Comparison of ENCODE assay signal across 9 cellular contexts in the genomic region with DNA sequence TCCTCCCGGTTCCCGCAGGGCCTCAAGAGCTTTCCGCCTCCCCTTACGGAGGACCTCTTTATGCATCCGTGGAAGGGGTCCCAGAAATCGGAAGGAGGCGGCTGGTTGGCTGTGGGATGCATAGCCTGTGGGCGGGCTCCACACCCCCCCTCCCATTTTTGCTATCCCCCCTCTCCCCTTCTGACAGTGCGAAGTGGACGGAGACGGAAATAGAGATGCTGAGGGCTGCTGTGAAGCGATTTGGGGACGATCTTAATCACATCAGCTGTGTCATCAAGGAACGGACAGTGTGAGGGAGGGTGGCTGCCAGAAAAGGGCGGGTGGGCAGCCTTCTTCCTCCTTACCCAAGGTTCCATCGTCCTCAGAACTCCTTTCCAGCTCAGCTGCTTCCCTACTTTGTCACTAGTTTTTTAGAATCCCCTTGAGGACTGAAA. TPM values are rescaled to one million over a fixed set of nuclear protein-coding genes. Genes with fewer than 3 reads are reported as not detected.
A peak's percentile ranks its signal among the peaks of the same experiment; 100 is the strongest.
DNase-seq lines count a peak whose midpoint lies in the region; ATAC-seq and TF ChIP-seq lines count a peak whose summit lies in the region.
"Had no signal": no experiment of that assay in that cellular context is flagged by ENCODE, and none has a peak within 500 bp of the region (broad histone marks: within the 10 kb centered on the region; RNA-seq: fewer than 3 reads in every experiment).

No MANE protein-coding gene starts in this region.

- no peaks in the 10 kb centered on the region for H3K9me3 Mint-ChIP-seq in progenitor cell of endocrine pancreas (ENCODE audit: low read depth)

- H3K4me1 Mint-ChIP-seq in progenitor cell of endocrine pancreas (ENCODE audit: low read depth), result peaks cover 34% of the 10 kb centered on the region

- H3K27ac ChIP-seq in SU-DHL-6 (ENCODE audit: low read depth, low read length), result peak overlapping the region; percentile 93; the same call in 1 of the 2 replicates

- no peaks in the 10 kb centered on the region for H3K9me2 ChIP-seq in SU-DHL-6 (replicated peaks; ENCODE audit: insufficient read depth, low read length)

- peaks cover 4% of the 10 kb centered on the region for H3K27me3 Mint-ChIP-seq in progenitor cell of endocrine pancreas

- H3K9ac ChIP-seq in ES-I3 (ENCODE audit: low read depth, low read length) (peak overlapping the region; percentile 90; the same call in 1 of the 2 replicates), SU-DHL-6 (ENCODE audit: low read length) (peak overlapping the region; percentile 89)

- H3K27me3 ChIP-seq in SU-DHL-6 (ENCODE audit: low read length), result no peaks in the 10 kb centered on the region

- peaks cover 29% of the 10 kb centered on the region for H3K79me2 ChIP-seq in SU-DHL-6 (ENCODE audit: insufficient read depth, low read length)

- H2AFZ ChIP-seq in SU-DHL-6 (ENCODE audit: low read depth, low read length, severe bottlenecking), result no peak overlapping the region

- peaks cover 4% of the 10 kb centered on the region for H3K4me1 ChIP-seq in ES-I3 (ENCODE audit: insufficient read depth, low read length)

- peak overlapping the region; percentile 81 for H3K27ac Mint-ChIP-seq in progenitor cell of endocrine pancreas

- CTCF ChIA-PET in HEK293T (lab: Yijun Ruan, JAX), result no interaction called here

- H3K4me3 Mint-ChIP-seq in progenitor cell of endocrine pancreas (ENCODE audit: low read depth), result peak overlapping the region; percentile 86

- DNase-seq in epithelial cell of esophagus (ENCODE audit: low read depth), result no peak
- no peak for DNase-seq in progenitor cell of endocrine pancreas (ENCODE audit: low spot score, unreplicated experiment)
- DNase-seq in T1000 (lab: John Stamatoyannopoulos, UW), result no peak
- DNase-seq in HEK293T (ENCODE audit: extremely low spot score), result no peak

- POLR2A ChIA-PET in HEK293T (lab: Yijun Ruan, JAX), result interaction anchor here (1.3 to 1.4 kb wide), 2 partner anchors 20 kb away, joined by 7 read pairs; partner anchors contain the start of gene SLC16A13

- H3K9me3 ChIP-seq in ES-I3 (ENCODE audit: control insufficient read depth, insufficient read depth, low read length) (no peaks in the 10 kb centered on the region), SU-DHL-6 (ENCODE audit: insufficient read depth, low read length) (no peaks in the 10 kb centered on the region)

- H3K4me3 ChIP-seq in SU-DHL-6 (ENCODE audit: insufficient read depth, low read length, poor library complexity, severe bottlenecking) (peak overlapping the region; percentile 63), epithelial cell of esophagus (ENCODE audit: low read length) (peak overlapping the region; percentile 94)

- ATAC-seq in HG03045 (IDR thresholded peaks at IDR 0.05; ENCODE audit: unreplicated experiment), result no peak
- no peak for ATAC-seq in GM21367 (IDR thresholded peaks at IDR 0.05; ENCODE audit: unreplicated experiment)

- no peaks in the 10 kb centered on the region for H4K20me1 ChIP-seq in SU-DHL-6 (ENCODE audit: low read depth, low read length)

- H3K36me3 Mint-ChIP-seq in progenitor cell of endocrine pancreas (ENCODE audit: insufficient read depth), result peaks cover 3% of the 10 kb centered on the region

- H3K4me2 ChIP-seq in SU-DHL-6 (ENCODE audit: low read depth, low read length, poor library complexity, severe bottlenecking), result peak overlapping the region; percentile 61

- TF ChIP-seq CTCF in SU-DHL-6 (IDR thresholded peaks at IDR 0.05; ENCODE audit: insufficient read depth, low read length, poor library complexity, severe bottlenecking), result no peak
- TF ChIP-seq CTCF in epithelial cell of esophagus (IDR thresholded peaks at IDR 0.05; ENCODE audit: insufficient read depth, low read depth, low read length, missing control alignments), result no peak
- TF ChIP-seq CTCF in progenitor cell of endocrine pancreas (IDR thresholded peaks at IDR 0.05; ENCODE audit: unreplicated experiment), result no peak

- H3K36me3 ChIP-seq in ES-I3 (ENCODE audit: insufficient read depth, low read length) (no peaks in the 10 kb centered on the region), SU-DHL-6 (ENCODE audit: low read length) (no peaks in the 10 kb centered on the region)

- H3F3A ChIP-seq in SU-DHL-6 (ENCODE audit: insufficient read depth), result peaks cover 21% of the 10 kb centered on the region

TF ChIP-seq in HEK293T, 16 proteins besides CTCF, POLR2A, EP300 and RAD21:
- TF ChIP-seq SUZ12 (IDR thresholded peaks at IDR 0.05) (no peak), SP1 (IDR thresholded peaks at IDR 0.05) (no peak), ELF4 (IDR thresholded peaks at IDR 0.05) (no peak), HDGF (IDR thresholded peaks at IDR 0.05; ENCODE audit: borderline replicate concordance) (no peak), NFRKB (IDR thresholded peaks at IDR 0.05) (no peak), ARNT (IDR thresholded peaks at IDR 0.05) (no peak), TARDBP (IDR thresholded peaks at IDR 0.05) (no peak), L3MBTL2 (conservative IDR thresholded peaks at IDR 0.05) (no peak), FOXK2 (IDR thresholded peaks at IDR 0.05) (no peak), BHLHE40 (IDR thresholded peaks at IDR 0.05; ENCODE audit: borderline replicate concordance) (no peak), ZNF384 (IDR thresholded peaks at IDR 0.05) (no peak), FOXM1 (IDR thresholded peaks at IDR 0.05; ENCODE audit: borderline replicate concordance) (no peak), LEF1 (IDR thresholded peaks at IDR 0.05; ENCODE audit: borderline replicate concordance) (no peak), CTBP1 (IDR thresholded peaks at IDR 0.05; ENCODE audit: borderline replicate concordance) (no peak), FOXA1 (IDR thresholded peaks at IDR 0.05) (no peak)
- TF ChIP-seq, protein P1, sequence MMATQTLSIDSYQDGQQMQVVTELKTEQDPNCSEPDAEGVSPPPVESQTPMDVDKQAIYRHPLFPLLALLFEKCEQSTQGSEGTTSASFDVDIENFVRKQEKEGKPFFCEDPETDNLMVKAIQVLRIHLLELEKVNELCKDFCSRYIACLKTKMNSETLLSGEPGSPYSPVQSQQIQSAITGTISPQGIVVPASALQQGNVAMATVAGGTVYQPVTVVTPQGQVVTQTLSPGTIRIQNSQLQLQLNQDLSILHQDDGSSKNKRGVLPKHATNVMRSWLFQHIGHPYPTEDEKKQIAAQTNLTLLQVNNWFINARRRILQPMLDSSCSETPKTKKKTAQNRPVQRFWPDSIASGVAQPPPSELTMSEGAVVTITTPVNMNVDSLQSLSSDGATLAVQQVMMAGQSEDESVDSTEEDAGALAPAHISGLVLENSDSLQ (IDR thresholded peaks at IDR 0.05), result no peak

RNA-seq across cellular contexts. Expression of gene RNASEK, which starts 3.2 kb away (rescaled TPM):
- 168 and 178 TPM in 2 replicates for total RNA-seq in progenitor cell of endocrine pancreas

RNA-seq across cellular contexts. Expression of gene BCL6B, which starts 7.2 kb away (rescaled TPM):
- 0.09 TPM in 1 of 2 replicates, not detected in the other for total RNA-seq in progenitor cell of endocrine pancreas
- total RNA-seq: NCI-H460 had no signal

RNA-seq across cellular contexts. Expression of gene ALOX12, which starts 19.8 kb away (rescaled TPM):
- total RNA-seq in progenitor cell of endocrine pancreas, result not detected in 2 replicates
- total RNA-seq: NCI-H460 had no signal

RNA-seq across cellular contexts. Expression of gene SLC16A13, which starts 20.2 kb away (rescaled TPM):
- 19.6 and 20.3 TPM in 2 replicates for total RNA-seq in progenitor cell of endocrine pancreas

RNA-seq across cellular contexts. Expression of gene SLC16A11, which starts 28.3 kb away (rescaled TPM):
- 0.84 and 1.4 TPM in 2 replicates for total RNA-seq in progenitor cell of endocrine pancreas
